ENCODE assay signal across 1 cellular context in the genomic region with DNA sequence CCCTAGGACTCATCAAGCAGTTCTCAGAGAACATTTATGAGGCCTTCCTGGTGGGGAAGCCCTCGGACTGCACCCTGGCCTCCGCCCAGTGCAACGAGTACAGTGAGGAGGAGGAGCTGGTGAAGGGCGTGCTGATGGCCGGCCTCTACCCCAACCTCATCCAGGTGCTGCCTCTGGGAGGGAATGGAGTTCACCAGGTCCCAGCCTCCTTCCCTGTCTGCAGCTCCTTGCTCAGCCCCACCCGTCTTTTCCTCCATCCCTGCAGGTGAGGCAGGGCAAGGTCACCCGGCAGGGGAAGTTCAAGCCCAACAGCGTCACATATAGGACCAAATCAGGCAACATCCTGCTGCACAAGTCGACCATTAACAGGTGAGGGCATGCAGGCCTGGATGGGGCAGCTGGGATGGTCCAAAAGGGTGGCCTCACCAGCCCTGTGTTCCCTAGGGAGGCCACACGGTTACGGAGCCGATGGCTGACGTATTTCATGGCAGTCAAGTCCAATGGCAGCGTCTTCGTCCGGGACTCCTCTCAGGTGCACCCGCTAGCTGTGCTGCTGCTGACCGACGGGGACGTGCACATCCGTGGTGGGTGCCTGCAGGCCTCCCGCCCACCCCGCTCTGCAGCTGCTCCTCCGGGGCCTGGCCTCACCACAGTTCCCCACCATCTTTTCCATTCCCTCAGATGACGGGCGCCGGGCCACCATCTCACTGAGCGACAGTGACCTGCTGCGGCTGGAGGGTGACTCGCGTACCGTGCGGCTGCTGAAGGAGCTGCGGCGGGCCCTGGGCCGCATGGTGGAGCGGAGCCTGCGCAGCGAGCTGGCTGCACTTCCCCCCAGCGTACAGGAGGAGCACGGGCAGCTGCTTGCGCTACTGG.
TF ChIP-seq lines count a peak whose summit lies in the region.

No MANE protein-coding gene starts in this region.

TF ChIP-seq in endothelial cell of umbilical vein, 7 proteins besides CTCF, POLR2A, EP300 and RAD21:
- no peak for TF ChIP-seq GATA2 (IDR thresholded peaks at IDR 0.05; ENCODE audit: insufficient read depth, insufficient read length, low read depth, low read length)
- TF ChIP-seq EZH2 (IDR thresholded peaks at IDR 0.05; ENCODE audit: borderline replicate concordance, low read depth, low read length, severe bottlenecking) = no peak
TF ChIP-seq in endothelial cell of umbilical vein: peak in this region for 0.
